ENCODE assay signal across 1 cellular context in genomic region chr5:158848634-158849033, GRCh38.
TF ChIP-seq lines count a peak whose summit lies in the region.

No MANE protein-coding gene starts in this region.

TF ChIP-seq in GM12878, 131 proteins besides CTCF, POLR2A, EP300 and RAD21 (continued from another document):
- TF ChIP-seq CEBPZ (IDR thresholded peaks at IDR 0.05; ENCODE audit: low read depth, low read length) (no peak), DPF2 (IDR thresholded peaks at IDR 0.05) (0 out of 2 replicates have a peak, but pooled peaks have one; percentile 37), STAT3 (IDR thresholded peaks at IDR 0.05; ENCODE audit: low read depth, low read length) (no peak), ZNF24 (IDR thresholded peaks at IDR 0.05) (peak; percentile 66), IKZF2 (IDR thresholded peaks at IDR 0.05) (peak; percentile 61 to 71; a peak in 3 of 4 replicates), SRF (IDR thresholded peaks at IDR 0.05; ENCODE audit: low read depth in 2 of 2, low read length in 2 of 2) (no peak), RELB (IDR thresholded peaks at IDR 0.05; ENCODE audit: low read depth) (0 out of 2 replicates have a peak, but pooled peaks have one; percentile 24), FOXM1 (IDR thresholded peaks at IDR 0.05; ENCODE audit: low read depth, low read length) (peak; percentile 48; the same call in 1 of the 2 replicates), ZNF687 (IDR thresholded peaks at IDR 0.05) (0 out of 2 replicates have a peak, but pooled peaks have one; percentile 29), JUNB (IDR thresholded peaks at IDR 0.05) (peak; percentile 27), PKNOX1 (IDR thresholded peaks at IDR 0.05) (peak; percentile 78), NR2F1 (conservative IDR thresholded peaks at IDR 0.05) (peak; percentile 79), NFIC (IDR thresholded peaks at IDR 0.05; ENCODE audit: low read depth, low read length) (0 out of 2 replicates have a peak, but pooled peaks have one; percentile 26), IKZF1 (conservative IDR thresholded peaks at IDR 0.05) (peak; percentile 51; the same call in 1 of the 2 replicates)
